Comparison of ENCODE assay signal across 19 cellular contexts in genomic region chr12:103886398-103886797, GRCh38.
"Had no signal": no experiment of that assay in that cellular context is flagged by ENCODE, and none has a peak within 500 bp of the region (broad histone marks: within the 10 kb centered on the region; RNA-seq: fewer than 3 reads in every experiment).

No MANE protein-coding gene starts in this region.

- ATAC-seq: Panc1, PC-3 had no signal

- DNase-seq: KBM-7, MV-4-11, NCI-H1048, NCI-H1105, NCI-H1417, NCI-H1436 treated with DMSO at 0.1 percent for 48 hours, NCI-H1694, NCI-H187 treated with DMSO at 0.1 percent for 48 hours, NCI-H2081, NCI-H2107, NCI-H2227 treated with DMSO at 0.1 percent for 48 hours, NCI-H524, NCI-H69, NCI-H774, PC-3, SHP77, SK-N-SH had no signal

- H3K27ac ChIP-seq: RWPE1 had no signal

- H3K9me3 ChIP-seq: SK-N-SH had no signal
